Comparison of ENCODE assay signal across 27 cellular contexts in genomic region chr13:113513761-113514160, GRCh38.
"Had no signal": no experiment of that assay in that cellular context is flagged by ENCODE, and none has a peak within 500 bp of the region (broad histone marks: within the 10 kb centered on the region; RNA-seq: fewer than 3 reads in every experiment).

No MANE protein-coding gene starts in this region.

- H3K9me3 ChIP-seq: neutrophil, ovary, psoas muscle, spleen, stomach, suprapubic skin, testis, tibial artery, transverse colon, upper lobe of right lung, uterus had no signal

- H3K9ac ChIP-seq: parathyroid adenoma had no signal

- H3K79me2 ChIP-seq: parathyroid adenoma had no signal

- ATAC-seq: naive thymus-derived CD8-positive, alpha-beta T cell; natural killer cell treated with Interleukin-12 subunit alpha and Interleukin-12 subunit beta and Interleukin-15 and Interleukin-18, amount 100 ng/mL, for 72 hours; psoas muscle; right cardiac atrium; sciatic nerve; stimulated activated effector memory CD8-positive, alpha-beta T cell treated with anti-CD3 and anti-CD28 coated beads, Interleukin-12 subunit alpha, Interleukin-12 subunit beta, amount 100 ng/mL, for 72 hours; stimulated activated naive B cell treated with anti-CD40 and anti-IgM and Interleukin-4, amounts not matched to agents 10 μg/mL and 1 μg/mL and 100 μg/mL, for 72 hours; upper lobe of right lung had no signal

- H2AFZ ChIP-seq: parathyroid adenoma had no signal

- H3K4me2 ChIP-seq: smooth muscle cell had no signal

- H3K4me3 ChIP-seq: ovary, psoas muscle, skin epidermis, smooth muscle cell, spleen, stomach, suprapubic skin, testis, tibial artery, transverse colon, upper lobe of right lung, uterus had no signal

- H3K27me3 ChIP-seq: neutrophil, ovary, spleen, stomach, suprapubic skin, testis, tibial artery, transverse colon, upper lobe of right lung, uterus had no signal

- DNase-seq: naive B cell; naive thymus-derived CD8-positive, alpha-beta T cell; nephron progenitor cell; nucleus accumbens; ovary; psoas muscle; right cardiac atrium; spleen; stimulated activated CD4-positive, alpha-beta T cell treated with anti-CD3 and anti-CD28 coated beads, Interleukin-12 subunit alpha, Interleukin-12 subunit beta, amount 100 ng/mL, for 4 hours; stimulated activated CD4-positive, alpha-beta T cell treated with anti-CD3 and anti-CD28 coated beads, Interleukin-1b, Interleukin-23, amount 100 ng/mL, for 48 hours; stimulated activated CD4-positive, alpha-beta T cell treated with anti-CD3 and anti-CD28 coated beads, Interleukin-4, amount 100 ng/mL, for 24 hours; stimulated activated naive B cell treated with anti-CD40 and anti-IgM and Interleukin-4, amounts not matched to agents 10 μg/mL and 1 μg/mL and 100 μg/mL, for 72 hours; stimulated activated naive CD4-positive, alpha-beta T cell treated with Interleukin-2 at 50 U/mL for 16 hours; stomach; testis; tibial artery; transverse colon; upper lobe of right lung; uterus had no signal

- H3K27ac ChIP-seq: neutrophil, ovary, parathyroid adenoma, psoas muscle, skin epidermis, spleen, stomach, suprapubic skin, testis, tibial artery, transverse colon, upper lobe of right lung, uterus had no signal

- H3K4me1 ChIP-seq: parathyroid adenoma, psoas muscle, stomach, suprapubic skin, testis, tibial artery, transverse colon, upper lobe of right lung, uterus had no signal

- H3K36me3 ChIP-seq: ovary, uterus had no signal
